Comparison of ENCODE assay signal across 8 cellular contexts in the genomic region with DNA sequence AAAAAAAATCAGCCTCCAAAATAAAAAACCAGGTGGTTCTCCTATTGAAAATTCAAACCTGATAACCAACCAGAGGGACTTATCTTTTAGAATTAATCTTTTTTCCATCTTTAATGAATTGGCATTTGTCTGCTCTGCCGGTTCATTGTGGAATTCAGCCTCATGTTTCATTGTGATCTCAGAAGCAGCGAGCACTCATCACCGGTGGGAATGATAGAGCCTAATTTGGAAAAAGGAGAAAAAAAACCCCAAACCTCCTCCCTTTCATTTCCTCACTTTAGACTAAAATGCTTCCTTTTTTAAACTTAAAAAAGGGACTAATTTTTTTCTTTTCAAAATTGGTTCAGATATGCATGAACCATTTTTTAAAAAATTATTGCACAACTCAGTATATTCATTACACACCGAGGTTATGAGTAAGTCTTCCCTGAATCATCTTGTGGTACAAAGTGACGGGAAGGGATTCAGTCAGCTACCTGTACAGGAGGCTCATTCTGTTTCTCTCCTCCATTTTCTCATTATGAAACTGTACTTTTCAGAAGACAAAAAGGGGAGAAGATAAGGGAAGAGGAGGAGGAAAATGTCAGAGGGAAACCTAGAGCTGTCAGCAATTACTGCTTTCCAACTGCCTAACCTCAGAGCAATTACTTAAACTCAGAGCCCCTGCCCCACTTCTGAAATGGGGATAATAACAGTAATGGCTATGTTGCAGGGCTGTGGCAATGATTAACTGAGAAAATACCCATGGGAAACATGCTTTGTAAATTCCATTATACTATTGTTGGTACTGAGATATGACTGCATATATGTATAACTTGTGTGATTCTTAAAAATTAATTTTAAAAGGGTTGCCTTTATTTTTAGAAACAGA.
DNase-seq lines count a peak whose midpoint lies in the region; ATAC-seq and FAIRE-seq lines count a peak whose summit lies in the region.

No MANE protein-coding gene starts in this region.

- DNase-seq in RCC 7860 (ENCODE audit: low spot score) = peak; percentile 71
- peak; percentile 89 for DNase-seq in iris pigment epithelial cell (ENCODE audit: low read depth)
- DNase-seq in NCI-H1436 (lab: John Stamatoyannopoulos, UW) = no peak
- no peak for DNase-seq in midbrain (lab: John Stamatoyannopoulos, UW)
- DNase-seq in GM19238 (ENCODE audit: insufficient read length, low spot score) = no peak

- FAIRE-seq in RCC 7860 (lab: Jason Lieb, UNC) = peak; percentile 88

- ATAC-seq in GM18858 (IDR thresholded peaks at IDR 0.05; ENCODE audit: unreplicated experiment) (peak; percentile 80), HG02623 (IDR thresholded peaks at IDR 0.05; ENCODE audit: unreplicated experiment) (peak; percentile 83), GM21367 (IDR thresholded peaks at IDR 0.05; ENCODE audit: unreplicated experiment) (no peak)

Comparison
In these comparisons a context has a peak if more than half of its experiments do, and no peak if none do; other contexts are left out.
1. DNase-seq: peak in RCC 7860 (single experiment) and iris pigment epithelial cell (single experiment); none in NCI-H1436 (single experiment), midbrain (single experiment) and GM19238 (single experiment).